13 cellular contexts compared by ENCODE assay signal in genomic region chr18:50582500-50582899, GRCh38. TPM values are rescaled to one million over a fixed set of nuclear protein-coding genes. Genes with fewer than 3 reads are reported as not detected.
DNase-seq lines count a peak whose midpoint lies in the region; ATAC-seq and TF ChIP-seq lines count a peak whose summit lies in the region.
"Had no signal": no experiment of that assay in that cellular context is flagged by ENCODE, and none has a peak within 500 bp of the region (broad histone marks: within the 10 kb centered on the region; RNA-seq: fewer than 3 reads in every experiment).

No MANE protein-coding gene starts in this region.

- peak; percentile 79 to 88 (median 84) for ATAC-seq in heart left ventricle
- peak; percentile 41 to 63 for ATAC-seq in right cardiac atrium
- ATAC-seq in effector memory CD8-positive, alpha-beta T cell (replicated peaks), result no peak
- ATAC-seq in HG03196 (IDR thresholded peaks at IDR 0.05; ENCODE audit: unreplicated experiment), result no peak
- ATAC-seq: GM12878, HCT116 had no signal

- intact Hi-C loops in heart left ventricle (cut with DNase I) (no loop called here), right cardiac atrium (cut with DNase I) (no loop called here), spleen (cut with DNase I; ENCODE audit: low total_unique reads) (no loop called here)

- H3K36me3 Mint-ChIP-seq in effector memory CD8-positive, alpha-beta T cell (ENCODE audit: insufficient read depth), result no peaks in the 10 kb centered on the region
- H3K36me3 Mint-ChIP-seq: CD4-positive, CD25-positive, alpha-beta regulatory T cell had no signal

- TF ChIP-seq POLR2A in heart left ventricle (IDR thresholded peaks at IDR 0.05) (no peak), spleen (IDR thresholded peaks at IDR 0.05) (no peak)

- no peak overlapping the region for H3K4me3 ChIP-seq in heart left ventricle
- no peak overlapping the region for H3K4me3 ChIP-seq in right cardiac atrium (ENCODE audit: low read length)
- H3K4me3 ChIP-seq in spleen, result no peak overlapping the region
- H3K4me3 ChIP-seq: BLaER1 treated with 17β-estradiol and CSF1 and Interleukin-3, amounts not matched to agents 10 nM and 100 nM; GM12878; GM23248 had no signal

- TF ChIP-seq CTCF in heart left ventricle (IDR thresholded peaks at IDR 0.05), result no peak
- no peak for TF ChIP-seq CTCF in spleen (IDR thresholded peaks at IDR 0.05 in 8 of 11, conservative IDR thresholded peaks at IDR 0.05 in 3 of 11)

- H3K27me3 ChIP-seq in heart left ventricle (no peaks in the 10 kb centered on the region), right cardiac atrium (ENCODE audit: control insufficient read depth, insufficient read depth) (no peaks in the 10 kb centered on the region), spleen (replicated peaks in 1 of 7) (peaks cover 0 to 8% (median 0%) of the 10 kb centered on the region in 7 donors)
- H3K27me3 ChIP-seq: BLaER1 treated with 17β-estradiol and CSF1 and Interleukin-3, amounts not matched to agents 10 nM and 100 nM had no signal

- H3K4me1 Mint-ChIP-seq in effector memory CD8-positive, alpha-beta T cell (ENCODE audit: low read depth in 2 of 2), result no peaks in the 10 kb centered on the region
- H3K4me1 Mint-ChIP-seq: CD4-positive, CD25-positive, alpha-beta regulatory T cell had no signal

- peaks cover 15 to 42% of the 10 kb centered on the region in 2 donors for H3K27me3 Mint-ChIP-seq in effector memory CD8-positive, alpha-beta T cell
- H3K27me3 Mint-ChIP-seq: CD4-positive, CD25-positive, alpha-beta regulatory T cell had no signal

- H3K27ac ChIP-seq in heart left ventricle, result peak overlapping the region in 6 of 12 donors; percentile 1 to 56 (median 48)
- peak overlapping the region; percentile 36 for H3K27ac ChIP-seq in right cardiac atrium (ENCODE audit: low read length)
- H3K27ac ChIP-seq in spleen, result no peak overlapping the region
- H3K27ac ChIP-seq: BLaER1 treated with 17β-estradiol and CSF1 and Interleukin-3, amounts not matched to agents 10 nM and 100 nM; GM23248 had no signal

- in situ Hi-C loops in G401 (cut with HindIII; ENCODE audit: low sequenced_read_pairs), result no loop called here

- H3K9me3 ChIP-seq in heart left ventricle (peaks cover 0 to 4% (median 0%) of the 10 kb centered on the region in 12 donors), right cardiac atrium (ENCODE audit: control insufficient read depth, low read length) (no peaks in the 10 kb centered on the region), spleen (peaks cover 0 to 46% (median 24%) of the 10 kb centered on the region in 8 donors)

- H3K4me1 ChIP-seq in heart left ventricle, result peaks cover 0 to 30% (median 7%) of the 10 kb centered on the region in 12 donors
- H3K4me1 ChIP-seq in right cardiac atrium (ENCODE audit: control insufficient read depth, insufficient read depth, low read length), result no peaks in the 10 kb centered on the region
- H3K4me1 ChIP-seq in spleen, result no peaks in the 10 kb centered on the region

- DNase-seq in G401 (ENCODE audit: low spot score), result peak; percentile 67
- DNase-seq in heart left ventricle, result peak in 4 of 5 donors; percentile 48 to 72 (median 66)
- peak in 2 of 3 donors; percentile 51 to 65 for DNase-seq in right cardiac atrium
- peak; percentile 72 for DNase-seq in spleen
- DNase-seq in NCI-H1417 (lab: John Stamatoyannopoulos, UW), result no peak
- no peak for DNase-seq in effector memory CD8-positive, alpha-beta T cell
- DNase-seq: ACHN; CD4-positive, CD25-positive, alpha-beta regulatory T cell; GM23248 had no signal

- H3K9me3 Mint-ChIP-seq in effector memory CD8-positive, alpha-beta T cell, result peaks cover 0 to 2% of the 10 kb centered on the region in 2 donors

- 62 to 78% (median 64%) methylated on average over 4 of the region's 4 CpGs for WGBS in heart left ventricle, 4 donors
- 78% methylated on average over 4 of the region's 4 CpGs for WGBS in right cardiac atrium
- WGBS in spleen, 5 donors, result 73 to 91% (median 87%) methylated on average over 2 to 4 of the region's 4 CpGs

- H3K36me3 ChIP-seq in heart left ventricle (no peaks in the 10 kb centered on the region), spleen (no peaks in the 10 kb centered on the region)

- no peak overlapping the region for H3K27ac Mint-ChIP-seq in effector memory CD8-positive, alpha-beta T cell
- H3K27ac Mint-ChIP-seq: CD4-positive, CD25-positive, alpha-beta regulatory T cell had no signal

- no peak overlapping the region for H3K4me3 Mint-ChIP-seq in effector memory CD8-positive, alpha-beta T cell
- H3K4me3 Mint-ChIP-seq: CD4-positive, CD25-positive, alpha-beta regulatory T cell had no signal

RNA-seq across cellular contexts. Expression of gene MAPK4, which starts 22.6 kb away (rescaled TPM):
- not detected in 2 replicates for total RNA-seq in G401 (2014; rRNA removed; shearing (Covaris generic))
- total RNA-seq in heart left ventricle (100 to 1,000 TPM in 1 of 9 donors, 10 to 100 TPM in 8; 18.6 to 169 (median 30.1) TPM), right cardiac atrium (10 to 100 TPM; 24.9 to 73.9 (median 35.1) TPM), spleen (under 1 TPM in 4 of 7 donors, not detected in 3; 0.20 to 0.29 (median 0.22) TPM)
- polyA plus RNA-seq in heart left ventricle (10 to 100 TPM in 1 of 2 donors, 1 to 10 TPM in 1; 8.5 to 80.7 TPM), right cardiac atrium (15.5 TPM), spleen (under 1 TPM in 2 of 3 donors, not detected in 1; 0.02 to 0.03 TPM)
- total RNA-seq: CD4-positive, CD25-positive, alpha-beta regulatory T cell had no signal
- polyA plus RNA-seq: CD4-positive, CD25-positive, alpha-beta regulatory T cell; GM23248 had no signal

Comparison
In these comparisons a context has a peak if more than half of its experiments do, and no peak if none do; other contexts are left out.
1. DNase-seq: peak in G401 (single experiment), heart left ventricle (4 of 5), right cardiac atrium (2 of 3) and spleen (single experiment); none in NCI-H1417 (0 of 3) and effector memory CD8-positive, alpha-beta T cell (0 of 3).
2. ATAC-seq: peak in heart left ventricle (4 of 4) and right cardiac atrium (2 of 2); none in effector memory CD8-positive, alpha-beta T cell (single experiment) and HG03196 (single experiment).
3. RNA of gene MAPK4, which starts 22.6 kb away (total RNA-seq): 24.9 to 73.9 TPM in right cardiac atrium and 18.6 to 169 TPM in heart left ventricle; 0.20 to 0.29 TPM in spleen and not detected in G401; every median in the first group is over 10 times any median in the second.